ENCODE assay signal across 1 cellular context in genomic region chr21:42523941-42524340, GRCh38.
TF ChIP-seq lines count a peak whose summit lies in the region.

No MANE protein-coding gene starts in this region.

TF ChIP-seq in GM12878, 131 proteins besides CTCF, POLR2A, EP300 and RAD21:
- TF ChIP-seq BRCA1 (IDR thresholded peaks at IDR 0.05; ENCODE audit: low read depth, low read length) = no peak
- TF ChIP-seq PBX3 (IDR thresholded peaks at IDR 0.05; ENCODE audit: insufficient replicate concordance, low read depth, low read length) = no peak
- no peak for TF ChIP-seq SP1 (IDR thresholded peaks at IDR 0.05; ENCODE audit: low read depth, low read length)
- no peak for TF ChIP-seq ASH2L (IDR thresholded peaks at IDR 0.05; ENCODE audit: borderline replicate concordance, low read depth)
- TF ChIP-seq EZH2 (IDR thresholded peaks at IDR 0.05; ENCODE audit: borderline replicate concordance, control insufficient read depth, low read depth, low read length) = no peak
- no peak for TF ChIP-seq HDAC6 (IDR thresholded peaks at IDR 0.05; ENCODE audit: unreplicated experiment)
- TF ChIP-seq MYB (IDR thresholded peaks at IDR 0.05; ENCODE audit: borderline replicate concordance, low read depth, low read length) = no peak
- TF ChIP-seq JUND (IDR thresholded peaks at IDR 0.05; ENCODE audit: low read depth, low read length) = no peak
- TF ChIP-seq FOS (IDR thresholded peaks at IDR 0.05; ENCODE audit: borderline replicate concordance, extremely low read depth, insufficient read length) = no peak
TF ChIP-seq in GM12878: peak in this region for 0.
